In genomic region chr6:29886686-29887085, GRCh38 we compare ENCODE assay signal across 10 cellular contexts. TPM values are rescaled to one million over a fixed set of nuclear protein-coding genes. Genes with fewer than 3 reads are reported as not detected.
DNase-seq lines count a peak whose midpoint lies in the region; ATAC-seq and TF ChIP-seq lines count a peak whose summit lies in the region.
"Had no signal": no experiment of that assay in that cellular context is flagged by ENCODE, and none has a peak within 500 bp of the region (broad histone marks: within the 10 kb centered on the region; RNA-seq: fewer than 3 reads in every experiment).

No MANE protein-coding gene starts in this region.

- POLR2A ChIA-PET in CD8-positive, alpha-beta T cell (lab: Charles Lee), result no interaction called here

- intact Hi-C loops in CD8-positive, alpha-beta T cell (cut with DNase I, micrococcal nuclease), result loop anchor here (5.0 kb wide), 2 partner anchors 41 to 181 kb away; partner anchors contain the start of gene PPP1R11 (in 1 of the 2)

- CTCF ChIA-PET in CD8-positive, alpha-beta T cell (lab: Charles Lee), result no interaction called here

- no peak overlapping the region for H3K4me3 ChIP-seq in CD8-positive, alpha-beta T cell (ENCODE audit: low read depth, low read length)
- H3K4me3 ChIP-seq in coronary artery, result peak overlapping the region; percentile 85
- H3K4me3 ChIP-seq in WERI-Rb-1 (ENCODE audit: low read depth, low read length), result no peak overlapping the region

- peaks cover 8% of the 10 kb centered on the region for H3K4me1 Mint-ChIP-seq in CD8-positive, alpha-beta T cell (ENCODE audit: low read depth)
- H3K4me1 Mint-ChIP-seq in IgD-negative memory B cell (peaks cover 0 to 13% (median 7%) of the 10 kb centered on the region in 3 donors), nephron progenitor cell (peaks cover 11% of the 10 kb centered on the region)

- ATAC-seq in CD8-positive, alpha-beta T cell, result no peak
- no peak for ATAC-seq in GM21619 (IDR thresholded peaks at IDR 0.05; ENCODE audit: unreplicated experiment)
- ATAC-seq in HG02798 (IDR thresholded peaks at IDR 0.05; ENCODE audit: poor library complexity, unreplicated experiment), result no peak

- H3K36me3 ChIP-seq in CD8-positive, alpha-beta T cell (ENCODE audit: insufficient read depth, low read length), result no peaks in the 10 kb centered on the region
- H3K36me3 ChIP-seq in WERI-Rb-1, result no peaks in the 10 kb centered on the region

- peak overlapping the region; percentile 85 for H3K4me3 Mint-ChIP-seq in CD8-positive, alpha-beta T cell
- H3K4me3 Mint-ChIP-seq in IgD-negative memory B cell, result peak overlapping the region; percentile 79 to 97 (median 86)
- H3K4me3 Mint-ChIP-seq in nephron progenitor cell, result peak overlapping the region; percentile 76

- H3K36me3 Mint-ChIP-seq in CD8-positive, alpha-beta T cell, result peaks cover 4% of the 10 kb centered on the region
- H3K36me3 Mint-ChIP-seq in IgD-negative memory B cell (peaks cover 8% of the 10 kb centered on the region), nephron progenitor cell (ENCODE audit: low read depth) (no peaks in the 10 kb centered on the region)

- no peak for TF ChIP-seq CTCF in CD8-positive, alpha-beta T cell (IDR thresholded peaks at IDR 0.05)
- no peak for TF ChIP-seq CTCF in coronary artery (IDR thresholded peaks at IDR 0.05)
- no peak for TF ChIP-seq CTCF in nephron progenitor cell (IDR thresholded peaks at IDR 0.05)
- no peak for TF ChIP-seq CTCF in WERI-Rb-1 (IDR thresholded peaks at IDR 0.05; ENCODE audit: low read depth, low read length)

- peaks cover 10% of the 10 kb centered on the region for H3K4me1 ChIP-seq in CD8-positive, alpha-beta T cell (ENCODE audit: insufficient read depth, low read length)

- no peak overlapping the region for H3K27ac ChIP-seq in CD8-positive, alpha-beta T cell (ENCODE audit: low read depth, low read length)
- H3K27ac ChIP-seq in coronary artery, result no peak overlapping the region
- no peak overlapping the region for H3K27ac ChIP-seq in WERI-Rb-1

- peak overlapping the region; percentile 75 for H3K27ac Mint-ChIP-seq in CD8-positive, alpha-beta T cell
- H3K27ac Mint-ChIP-seq in IgD-negative memory B cell (peak overlapping the region; percentile 89 to 100 (median 97)), nephron progenitor cell (no peak overlapping the region)

- no peaks in the 10 kb centered on the region for H3K27me3 ChIP-seq in CD8-positive, alpha-beta T cell (ENCODE audit: insufficient read depth, low read length)
- H3K27me3 ChIP-seq in WERI-Rb-1 (ENCODE audit: insufficient read depth, low read depth, severe bottlenecking), result peaks cover 82% of the 10 kb centered on the region

- no peaks in the 10 kb centered on the region for H3K27me3 Mint-ChIP-seq in CD8-positive, alpha-beta T cell (ENCODE audit: low read depth)
- H3K27me3 Mint-ChIP-seq in IgD-negative memory B cell (no peaks in the 10 kb centered on the region), nephron progenitor cell (ENCODE audit: low read depth, poor library complexity) (peaks cover 80% of the 10 kb centered on the region)

- DNase-seq in CD8-positive, alpha-beta T cell, result no peak
- DNase-seq in coronary artery (ENCODE audit: low spot score) (no peak), nephron progenitor cell (no peak), inferior parietal cortex (ENCODE audit: extremely low spot score) (no peak), WERI-Rb-1 (no peak)
- DNase-seq: DMS79 had no signal

- no peaks in the 10 kb centered on the region for H3K9me3 ChIP-seq in CD8-positive, alpha-beta T cell (ENCODE audit: low read length)
- H3K9me3 ChIP-seq in WERI-Rb-1 (ENCODE audit: severe bottlenecking), result peaks cover 22% of the 10 kb centered on the region

- H3K9me3 Mint-ChIP-seq in CD8-positive, alpha-beta T cell, result peaks cover 7% of the 10 kb centered on the region
- H3K9me3 Mint-ChIP-seq in IgD-negative memory B cell (no peaks in the 10 kb centered on the region), nephron progenitor cell (peaks cover 25% of the 10 kb centered on the region)

RNA-seq across cellular contexts. Expression of gene HLA-A, which starts 55.6 kb away (rescaled TPM):
- total RNA-seq in CD8-positive, alpha-beta T cell, result 1,000 to 10,000 TPM; 2,151 to 2,183 TPM
- 2,521 TPM for polyA plus RNA-seq in IgD-negative memory B cell

RNA-seq across cellular contexts. Expression of gene HLA-G, which starts 59.1 kb away (rescaled TPM):
- 1 to 10 TPM; 6.9 to 7.2 TPM for total RNA-seq in CD8-positive, alpha-beta T cell
- 3.5 TPM for polyA plus RNA-seq in IgD-negative memory B cell
- total RNA-seq: temporal lobe had no signal
